35 cellular contexts compared by ENCODE assay signal in the genomic region with DNA sequence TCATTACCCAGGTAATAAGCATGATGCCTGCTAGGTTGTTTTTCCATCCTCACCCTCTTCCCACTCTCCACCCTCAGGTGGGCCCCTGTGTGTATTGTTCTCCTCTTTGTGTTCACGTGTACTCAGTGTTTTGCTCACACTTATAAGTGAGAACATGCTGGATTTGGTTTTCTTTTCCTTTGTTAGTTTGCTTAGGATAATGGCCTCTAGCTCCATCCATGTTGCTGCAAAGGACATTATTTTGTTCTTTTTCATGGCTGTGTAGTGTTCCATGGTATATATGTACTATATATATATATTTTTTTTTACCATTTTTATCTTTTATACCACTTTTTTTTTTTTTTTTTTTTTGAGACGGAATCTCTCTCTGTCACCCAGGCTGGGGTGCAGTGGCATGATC.
"Had no signal": no experiment of that assay in that cellular context is flagged by ENCODE, and none has a peak within 500 bp of the region (broad histone marks: within the 10 kb centered on the region; RNA-seq: fewer than 3 reads in every experiment).

No MANE protein-coding gene starts in this region.

- H3K4me1 Mint-ChIP-seq: activated B cell treated with CpG ODN at 0.5 μM for 24 hours; activated CD4-positive, alpha-beta T cell treated with anti-CD3 and anti-CD28 coated beads, Interleukin-2, amount 10 ng/mL, durations not matched to agents 24 days and 14 days; activated CD8-positive, alpha-beta memory T cell treated with anti-CD3 and anti-CD28 coated beads, Interleukin-2, amount 10 ng/mL, durations not matched to agents 7 days and 5 days; activated naive CD4-positive, alpha-beta T cell treated with anti-CD3 and anti-CD28 coated beads, Interleukin-2, amount 10 ng/mL, durations not matched to agents 7 days and 5 days; activated naive CD4-positive, alpha-beta T cell treated with anti-CD3 and anti-CD28 coated beads, Interleukin-2, amount 50 U/mL, for 24 hours; activated naive CD8-positive, alpha-beta T cell treated with anti-CD3 and anti-CD28 coated beads, Interleukin-2, amount 10 ng/mL, durations not matched to agents 7 days and 5 days; activated naive CD8-positive, alpha-beta T cell treated with anti-CD3 and anti-CD28 coated beads, Interleukin-2, amount 50 U/mL, for 24 hours; central memory CD8-positive, alpha-beta T cell had no signal

- H3K9me3 Mint-ChIP-seq: activated B cell treated with CpG ODN at 0.5 μM for 24 hours; activated CD4-positive, alpha-beta memory T cell treated with anti-CD3 and anti-CD28 coated beads for 36 hours; activated CD8-positive, alpha-beta T cell treated with anti-CD3 and anti-CD28 coated beads for 36 hours; activated naive CD4-positive, alpha-beta T cell treated with anti-CD3 and anti-CD28 coated beads, Interleukin-2, amount 50 U/mL, for 24 hours; activated naive CD8-positive, alpha-beta T cell treated with anti-CD3 and anti-CD28 coated beads, Interleukin-2, amount 50 U/mL, for 24 hours; activated T-cell treated with anti-CD3 and anti-CD28 coated beads, Interleukin-2, amount 50 U/mL, for 24 hours; activated T-helper 2 cell treated with anti-CD3 and anti-CD28 coated beads, Interferon-gamma antibody, Interleukin-2, Interleukin-4, amounts not matched to agents 10 μg/mL and 5 μg/mL and 100 μg/mL, durations not matched to agents 14 hours and 24 hours and 36 hours; central memory CD8-positive, alpha-beta T cell; T-helper 2 cell treated with Interferon-gamma antibody and Interleukin-4, amounts not matched to agents 5 μg/mL and 100 μg/mL, for 36 hours had no signal

- H3K4me3 ChIP-seq: ascending aorta, cardiac muscle cell had no signal

- H3K9me3 ChIP-seq: ascending aorta had no signal

- DNase-seq: activated B cell treated with CpG ODN at 0.5 μM for 24 hours; activated CD4-positive, alpha-beta memory T cell treated with anti-CD3 and anti-CD28 coated beads for 36 hours; activated CD4-positive, alpha-beta T cell treated with anti-CD3 and anti-CD28 coated beads for 4 hours; activated CD4-positive, alpha-beta T cell treated with anti-CD3 and anti-CD28 coated beads, Interleukin-2, amount 10 ng/mL, durations not matched to agents 24 days and 14 days; activated CD4-positive, alpha-beta T cell treated with anti-CD3 and anti-CD28 coated beads, Interleukin-2, amount 50 U/mL, for 1 hour; activated CD4-positive, alpha-beta T cell treated with anti-CD3 and anti-CD28 coated beads, Interleukin-2, amount 50 U/mL, for 4 hours; activated CD4-positive, CD25-positive, alpha-beta regulatory T cell treated with anti-CD3 and anti-CD28 coated beads, Interleukin-2, amount 50 U/mL, for 72 hours; activated CD8-positive, alpha-beta memory T cell treated with anti-CD3 and anti-CD28 coated beads for 24 hours; activated CD8-positive, alpha-beta memory T cell treated with anti-CD3 and anti-CD28 coated beads, Interleukin-2, amount 10 ng/mL, durations not matched to agents 7 days and 5 days; activated CD8-positive, alpha-beta memory T cell treated with anti-CD3 and anti-CD28 coated beads, Interleukin-2, amount 50 U/mL, for 48 hours; activated CD8-positive, alpha-beta T cell treated with anti-CD3 and anti-CD28 coated beads for 36 hours; activated effector memory CD4-positive, alpha-beta T cell treated with Interleukin-2 at 50 U/mL for 16 hours; activated gamma-delta T cell; activated naive CD4-positive, alpha-beta T cell treated with anti-CD3 and anti-CD28 coated beads, Interleukin-2, amount 10 ng/mL, durations not matched to agents 7 days and 5 days; activated naive CD4-positive, alpha-beta T cell treated with Interleukin-2 at 50 U/mL for 16 hours; activated naive CD8-positive, alpha-beta T cell treated with anti-CD3 and anti-CD28 coated beads, Interleukin-2, amount 10 ng/mL, durations not matched to agents 7 days and 5 days; activated naive CD8-positive, alpha-beta T cell treated with anti-CD3 and anti-CD28 coated beads, Interleukin-2, amount 50 U/mL, for 24 hours; activated T-cell treated with anti-CD3 and anti-CD28 coated beads, Interleukin-2, amount 50 U/mL, for 24 hours; activated T-cell treated with anti-CD3 and anti-CD28 coated beads, Interleukin-2, amount 50 U/mL, for 48 hours; amygdala; anterior cingulate cortex; caudate nucleus; cerebellar nuclear complex; T-helper 2 cell; T-helper 9 cell had no signal

- H3K36me3 ChIP-seq: ascending aorta, cardiac muscle cell had no signal

- H3K27ac ChIP-seq: ascending aorta, cardiac muscle cell, VCaP had no signal

- H3K27ac Mint-ChIP-seq: activated B cell treated with CpG ODN at 0.5 μM for 24 hours; activated CD4-positive, alpha-beta memory T cell treated with anti-CD3 and anti-CD28 coated beads for 36 hours; activated CD4-positive, alpha-beta T cell treated with anti-CD3 and anti-CD28 coated beads, Interleukin-2, amount 10 ng/mL, durations not matched to agents 24 days and 14 days; activated CD8-positive, alpha-beta memory T cell treated with anti-CD3 and anti-CD28 coated beads, Interleukin-2, amount 10 ng/mL, durations not matched to agents 7 days and 5 days; activated CD8-positive, alpha-beta T cell treated with anti-CD3 and anti-CD28 coated beads for 36 hours; activated naive CD4-positive, alpha-beta T cell treated with anti-CD3 and anti-CD28 coated beads, Interleukin-2, amount 10 ng/mL, durations not matched to agents 7 days and 5 days; activated naive CD4-positive, alpha-beta T cell treated with anti-CD3 and anti-CD28 coated beads, Interleukin-2, amount 50 U/mL, for 24 hours; activated naive CD8-positive, alpha-beta T cell; activated naive CD8-positive, alpha-beta T cell treated with anti-CD3 and anti-CD28 coated beads, Interleukin-2, amount 10 ng/mL, durations not matched to agents 7 days and 5 days; activated naive CD8-positive, alpha-beta T cell treated with anti-CD3 and anti-CD28 coated beads, Interleukin-2, amount 50 U/mL, for 24 hours; activated T-cell treated with anti-CD3 and anti-CD28 coated beads, Interleukin-2, amount 50 U/mL, for 24 hours; activated T-helper 2 cell treated with anti-CD3 and anti-CD28 coated beads, Interferon-gamma antibody, Interleukin-2, Interleukin-4, amounts not matched to agents 10 μg/mL and 5 μg/mL and 100 μg/mL, durations not matched to agents 14 hours and 24 hours and 36 hours; T-helper 1 cell treated with Interleukin-12 subunit alpha and Interleukin-12 subunit beta and Interleukin-4 antibody, amounts not matched to agents 30 μg/mL and 1 μg/mL, for 36 hours; T-helper 2 cell treated with Interferon-gamma antibody and Interleukin-4, amounts not matched to agents 5 μg/mL and 100 μg/mL, for 36 hours had no signal

- H3K27me3 Mint-ChIP-seq: activated B cell treated with CpG ODN at 0.5 μM for 24 hours; activated CD4-positive, alpha-beta memory T cell treated with anti-CD3 and anti-CD28 coated beads for 36 hours; activated CD8-positive, alpha-beta memory T cell treated with anti-CD3 and anti-CD28 coated beads, Interleukin-2, amount 10 ng/mL, durations not matched to agents 7 days and 5 days; activated CD8-positive, alpha-beta T cell treated with anti-CD3 and anti-CD28 coated beads for 36 hours; activated naive CD4-positive, alpha-beta T cell treated with anti-CD3 and anti-CD28 coated beads, Interleukin-2, amount 10 ng/mL, durations not matched to agents 7 days and 5 days; activated naive CD4-positive, alpha-beta T cell treated with anti-CD3 and anti-CD28 coated beads, Interleukin-2, amount 50 U/mL, for 24 hours; activated naive CD8-positive, alpha-beta T cell; activated naive CD8-positive, alpha-beta T cell treated with anti-CD3 and anti-CD28 coated beads, Interleukin-2, amount 10 ng/mL, durations not matched to agents 7 days and 5 days; activated naive CD8-positive, alpha-beta T cell treated with anti-CD3 and anti-CD28 coated beads, Interleukin-2, amount 50 U/mL, for 24 hours; activated T-cell treated with anti-CD3 and anti-CD28 coated beads, Interleukin-2, amount 50 U/mL, for 24 hours; brain; central memory CD8-positive, alpha-beta T cell had no signal

- H3K4me1 ChIP-seq: ascending aorta had no signal

- H3K36me3 Mint-ChIP-seq: activated CD4-positive, alpha-beta memory T cell treated with anti-CD3 and anti-CD28 coated beads for 36 hours; activated naive CD4-positive, alpha-beta T cell treated with anti-CD3 and anti-CD28 coated beads, Interleukin-2, amount 50 U/mL, for 24 hours; activated naive CD8-positive, alpha-beta T cell had no signal

- H3K4me3 Mint-ChIP-seq: activated B cell treated with CpG ODN at 0.5 μM for 24 hours; activated CD4-positive, alpha-beta memory T cell treated with anti-CD3 and anti-CD28 coated beads for 36 hours; activated CD4-positive, alpha-beta T cell treated with anti-CD3 and anti-CD28 coated beads, Interleukin-2, amount 10 ng/mL, durations not matched to agents 24 days and 14 days; activated CD8-positive, alpha-beta memory T cell treated with anti-CD3 and anti-CD28 coated beads, Interleukin-2, amount 10 ng/mL, durations not matched to agents 7 days and 5 days; activated CD8-positive, alpha-beta T cell treated with anti-CD3 and anti-CD28 coated beads for 36 hours; activated naive CD4-positive, alpha-beta T cell treated with anti-CD3 and anti-CD28 coated beads, Interleukin-2, amount 10 ng/mL, durations not matched to agents 7 days and 5 days; activated naive CD4-positive, alpha-beta T cell treated with anti-CD3 and anti-CD28 coated beads, Interleukin-2, amount 50 U/mL, for 24 hours; activated naive CD8-positive, alpha-beta T cell; activated naive CD8-positive, alpha-beta T cell treated with anti-CD3 and anti-CD28 coated beads, Interleukin-2, amount 10 ng/mL, durations not matched to agents 7 days and 5 days; activated naive CD8-positive, alpha-beta T cell treated with anti-CD3 and anti-CD28 coated beads, Interleukin-2, amount 50 U/mL, for 24 hours; activated T-cell treated with anti-CD3 and anti-CD28 coated beads, Interleukin-2, amount 50 U/mL, for 24 hours; brain; central memory CD8-positive, alpha-beta T cell; T-helper 1 cell treated with Interleukin-12 subunit alpha and Interleukin-12 subunit beta and Interleukin-4 antibody, amounts not matched to agents 30 μg/mL and 1 μg/mL, for 36 hours; T-helper 2 cell treated with Interferon-gamma antibody and Interleukin-4, amounts not matched to agents 5 μg/mL and 100 μg/mL, for 36 hours had no signal

- ATAC-seq: activated CD8-positive, alpha-beta memory T cell treated with anti-CD3 and anti-CD28 coated beads, Interleukin-2, amount 10 ng/mL, durations not matched to agents 7 days and 5 days; activated CD8-positive, alpha-beta T cell treated with anti-CD3 and anti-CD28 coated beads for 36 hours; activated naive CD8-positive, alpha-beta T cell treated with anti-CD3 and anti-CD28 coated beads, Interleukin-2, amount 50 U/mL, for 24 hours had no signal

- H3K27me3 ChIP-seq: ascending aorta, cardiac muscle cell had no signal
